14 cellular contexts compared by ENCODE assay signal in genomic region chr18:70132999-70133398, GRCh38.
DNase-seq lines count a peak whose midpoint lies in the region; ATAC-seq and TF ChIP-seq lines count a peak whose summit lies in the region.
"Had no signal": no experiment of that assay in that cellular context is flagged by ENCODE, and none has a peak within 500 bp of the region (broad histone marks: within the 10 kb centered on the region; RNA-seq: fewer than 3 reads in every experiment).

No MANE protein-coding gene starts in this region.

- no peak overlapping the region for H3K9ac ChIP-seq in SK-N-SH

- peak overlapping the region; percentile 16; the same call in 1 of the 2 replicates for H3K4me2 ChIP-seq in SK-N-SH
- H3K4me2 ChIP-seq: PC-9 had no signal

- no peak for TF ChIP-seq EP300 in SK-N-SH (IDR thresholded peaks at IDR 0.05; ENCODE audit: borderline replicate concordance in 1 of 2, low read depth in 1 of 2, low read length in 1 of 2)

- H4K20me1 ChIP-seq in SK-N-SH (ENCODE audit: insufficient read depth): no peaks in the 10 kb centered on the region

- H2AFZ ChIP-seq in SK-N-SH (ENCODE audit: low read depth): no peak overlapping the region; the same call in 1 of the 2 replicates
- H2AFZ ChIP-seq: PC-9 had no signal

- TF ChIP-seq CTCF in SK-N-SH (IDR thresholded peaks at IDR 0.05) (no peak), fibroblast of mammary gland (conservative IDR thresholded peaks at IDR 0.05; ENCODE audit: control insufficient read depth, insufficient read depth, low read depth, low read length) (no peak), retinal pigment epithelial cell (conservative IDR thresholded peaks at IDR 0.05; ENCODE audit: low read depth, low read length) (no peak)

- peaks cover 5 to 29% of the 10 kb centered on the region in 2 experiments for H3K36me3 ChIP-seq in SK-N-SH (replicated peaks in 1 of 2; ENCODE audit: control insufficient read depth in 1 of 2, insufficient read depth in 2 of 2, low read length in 1 of 2)
- H3K36me3 ChIP-seq in H7 (replicated peaks; ENCODE audit: control insufficient read depth, insufficient read depth, low read length): no peaks in the 10 kb centered on the region

- ATAC-seq in HG03457 (IDR thresholded peaks at IDR 0.05; ENCODE audit: unreplicated experiment): no peak
- no peak for ATAC-seq in HG02678 (IDR thresholded peaks at IDR 0.05; ENCODE audit: unreplicated experiment)
- ATAC-seq in GM21528 (IDR thresholded peaks at IDR 0.05; ENCODE audit: low FRiP score, unreplicated experiment): no peak
- ATAC-seq: WTC11 had no signal

- peak overlapping the region in 1 of 2 experiments; percentile 75; a peak in 3 of 4 replicates for H3K27ac ChIP-seq in SK-N-SH (ENCODE audit: low read depth in 2 of 2, low read length in 1 of 2)
- H3K27ac ChIP-seq: PC-9 had no signal

- no peaks in the 10 kb centered on the region for H3K27me3 ChIP-seq in SK-N-SH (ENCODE audit: insufficient read depth)
- no peaks in the 10 kb centered on the region for H3K27me3 ChIP-seq in H7 (ENCODE audit: control insufficient read depth, insufficient read depth, low read length)

- CTCF ChIA-PET in SK-N-SH (lab: Yijun Ruan, JAX): no interaction called here

- DNase-seq in GM04503 (ENCODE audit: low read depth): peak; percentile 93
- DNase-seq in SK-N-SH: no peak
- peak; percentile 95 for DNase-seq in fibroblast of mammary gland (ENCODE audit: low read depth)
- DNase-seq in retinal pigment epithelial cell (ENCODE audit: low read depth): peak; percentile 43
- DNase-seq in H7: no peak
- DNase-seq: DMS79 treated with DMSO at 0.1 percent for 48 hours, kidney, NCI-H1105 treated with DMSO at 0.1 percent for 48 hours, occipital lobe, PC-9 had no signal

- no peaks in the 10 kb centered on the region for H3K79me2 ChIP-seq in SK-N-SH (ENCODE audit: insufficient read depth)

- H3K9me3 ChIP-seq in SK-N-SH: no peaks in the 10 kb centered on the region

- TF ChIP-seq RAD21 in SK-N-SH (IDR thresholded peaks at IDR 0.05; ENCODE audit: low read length): no peak

- H3K4me1 ChIP-seq in SK-N-SH (ENCODE audit: control insufficient read depth in 1 of 2, insufficient read depth in 2 of 2, low read depth in 1 of 2, low read length in 1 of 2): peaks cover 0 to 5% of the 10 kb centered on the region in 2 experiments; a peak in 1 of 4 replicates

- H3K9me2 ChIP-seq in SK-N-SH: no peaks in the 10 kb centered on the region

- WGBS in SK-N-SH (ENCODE audit: low lambda C conversion rate): 43% methylated on average over 2 of the region's 2 CpGs

- H3K4me3 ChIP-seq in SK-N-SH (ENCODE audit: low read depth in 2 of 2, low read length in 1 of 2) (no peak overlapping the region), fibroblast of mammary gland (ENCODE audit: control insufficient read depth, low read depth, low read length) (no peak overlapping the region), retinal pigment epithelial cell (ENCODE audit: low read length) (no peak overlapping the region), H7 (ENCODE audit: insufficient read depth, low read depth, low read length) (no peak overlapping the region)
- H3K4me3 ChIP-seq: PC-9 had no signal

- H3F3A ChIP-seq in SK-N-SH (replicated peaks; ENCODE audit: insufficient read depth): peaks cover 16% of the 10 kb centered on the region

- POLR2A ChIA-PET in SK-N-SH (lab: Yijun Ruan, JAX): no interaction called here

TF ChIP-seq in SK-N-SH, 30 proteins besides CTCF, POLR2A, EP300 and RAD21:
- TF ChIP-seq ZBTB33 (IDR thresholded peaks at IDR 0.05; ENCODE audit: borderline replicate concordance, low read depth): no peak
- TF ChIP-seq TEAD4 (IDR thresholded peaks at IDR 0.05; ENCODE audit: borderline replicate concordance, insufficient read depth): peak; percentile 14; the same call in 1 of the 2 replicates
- TF ChIP-seq, protein P1, sequence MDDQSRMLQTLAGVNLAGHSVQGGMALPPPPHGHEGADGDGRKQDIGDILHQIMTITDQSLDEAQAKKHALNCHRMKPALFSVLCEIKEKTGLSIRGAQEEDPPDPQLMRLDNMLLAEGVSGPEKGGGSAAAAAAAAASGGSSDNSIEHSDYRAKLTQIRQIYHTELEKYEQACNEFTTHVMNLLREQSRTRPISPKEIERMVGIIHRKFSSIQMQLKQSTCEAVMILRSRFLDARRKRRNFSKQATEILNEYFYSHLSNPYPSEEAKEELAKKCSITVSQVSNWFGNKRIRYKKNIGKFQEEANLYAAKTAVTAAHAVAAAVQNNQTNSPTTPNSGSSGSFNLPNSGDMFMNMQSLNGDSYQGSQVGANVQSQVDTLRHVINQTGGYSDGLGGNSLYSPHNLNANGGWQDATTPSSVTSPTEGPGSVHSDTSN (IDR thresholded peaks at IDR 0.05): 0 out of 2 replicates have a peak, but pooled peaks have one; percentile 4

Comparison
In these comparisons a context has a peak if more than half of its experiments do, and no peak if none do; other contexts are left out.
1. DNase-seq: peak in GM04503 (single experiment), fibroblast of mammary gland (single experiment) and retinal pigment epithelial cell (single experiment); none in SK-N-SH (single experiment) and H7 (single experiment).